In genomic region chr19:3580156-3580955, GRCh38 we compare ENCODE assay signal across 1 cellular context.
TF ChIP-seq lines count a peak whose summit lies in the region.

No MANE protein-coding gene starts in this region.

TF ChIP-seq in K562, 482 proteins besides CTCF, POLR2A, EP300 and RAD21 (continued from another document and continues in another):
- TF ChIP-seq AFF1 (IDR thresholded peaks at IDR 0.05; ENCODE audit: low read depth in 1 of 2, partially characterized antibody in 2 of 2) (peak in 1 of 2 experiments; percentile 46), NR2C1 (IDR thresholded peaks at IDR 0.05) (no peak), NR2C1 (tag; IDR thresholded peaks at IDR 0.05) (peak; percentile 34; the same call in 1 of the 2 replicates), RFX1 (IDR thresholded peaks at IDR 0.05) (no peak), TBL1XR1 (IDR thresholded peaks at IDR 0.05; ENCODE audit: low read length in 2 of 2) (no peak), ZNF696 (CRISPR knock-in tag; conservative IDR thresholded peaks at IDR 0.05) (no peak), SNIP1 (IDR thresholded peaks at IDR 0.05; ENCODE audit: low read depth) (no peak), EGR1 (conservative IDR thresholded peaks at IDR 0.05) (no peak), CHD2 (IDR thresholded peaks at IDR 0.05; ENCODE audit: low read depth, low read length) (no peak), NEUROD1 (IDR thresholded peaks at IDR 0.05; ENCODE audit: borderline replicate concordance, low read depth, low read length, partially characterized antibody) (peak; percentile 57), ZKSCAN1 (IDR thresholded peaks at IDR 0.05; ENCODE audit: low read depth, low read length) (no peak), NFATC3 (IDR thresholded peaks at IDR 0.05) (peak; percentile 80; the same call in 1 of the 2 replicates), FUS (optimal IDR thresholded peaks at IDR 0.05; ENCODE audit: low read depth, low read length) (no peak), MAFF (IDR thresholded peaks at IDR 0.05; ENCODE audit: low read length) (0 out of 2 replicates have a peak, but pooled peaks have one; percentile 25), MAFG (tag; conservative IDR thresholded peaks at IDR 0.05) (peak; percentile 78), ZNF586 (CRISPR knock-in tag; conservative IDR thresholded peaks at IDR 0.05) (no peak), CEBPZ (IDR thresholded peaks at IDR 0.05; ENCODE audit: borderline replicate concordance, low read depth, low read length) (no peak), MAFK (IDR thresholded peaks at IDR 0.05; ENCODE audit: low read length) (peak; percentile 63; the same call in 1 of the 2 replicates), ELK3 (CRISPR knock-in tag; IDR thresholded peaks at IDR 0.05) (no peak), ZFP36 (IDR thresholded peaks at IDR 0.05; ENCODE audit: low read depth, low read length, partially characterized antibody) (no peak), HMGXB4 (CRISPR knock-in tag; IDR thresholded peaks at IDR 0.05) (no peak), CBX8 (IDR thresholded peaks at IDR 0.05; ENCODE audit: borderline replicate concordance, extremely low read depth, low read depth, low read length, poor library complexity, severe bottlenecking) (no peak), BDP1 (IDR thresholded peaks at IDR 0.05; ENCODE audit: insufficient read depth, insufficient read length) (no peak), CREBBP (IDR thresholded peaks at IDR 0.05; ENCODE audit: low read depth, low read length) (no peak), ETV6 (IDR thresholded peaks at IDR 0.05; ENCODE audit: borderline replicate concordance in 1 of 2, low read depth in 2 of 2, low read length in 1 of 2) (no peak), ETV6 (CRISPR knock-in tag; IDR thresholded peaks at IDR 0.05; ENCODE audit: borderline replicate concordance) (no peak), SP2 (IDR thresholded peaks at IDR 0.05; ENCODE audit: extremely low read depth, low read depth, low read length, poor library complexity, severe bottlenecking) (no peak), POU5F1 (IDR thresholded peaks at IDR 0.05; ENCODE audit: borderline replicate concordance, low read depth, low read length, partially characterized antibody) (no peak), TCFL5 (CRISPR knock-in tag; conservative IDR thresholded peaks at IDR 0.05) (no peak), ZNF57 (CRISPR knock-in tag; IDR thresholded peaks at IDR 0.05) (no peak), ZNF23 (CRISPR knock-in tag; IDR thresholded peaks at IDR 0.05) (no peak), OTX1 (CRISPR knock-in tag; IDR thresholded peaks at IDR 0.05) (no peak), MNT (conservative IDR thresholded peaks at IDR 0.05) (peak; percentile 52 to 74), E2F6 (IDR thresholded peaks at IDR 0.05; ENCODE audit: borderline replicate concordance in 1 of 2, extremely low read depth in 1 of 2, insufficient read depth in 1 of 2, insufficient read length in 1 of 2, low read depth in 1 of 2, low read length in 1 of 2, poor library complexity in 1 of 2, severe bottlenecking in 1 of 2) (no peak), FOS (IDR thresholded peaks at IDR 0.05; ENCODE audit: extremely low read depth, insufficient read length) (peak; percentile 41), E2F1 (CRISPR knock-in tag; IDR thresholded peaks at IDR 0.05) (no peak), NUFIP1 (IDR thresholded peaks at IDR 0.05; ENCODE audit: partially characterized antibody) (no peak), PBX2 (CRISPR knock-in tag; IDR thresholded peaks at IDR 0.05; ENCODE audit: low read depth) (no peak), PBX2 (tag; conservative IDR thresholded peaks at IDR 0.05; ENCODE audit: low read depth) (peak; percentile 52), E2F5 (CRISPR knock-in tag; IDR thresholded peaks at IDR 0.05) (no peak), HLTF (IDR thresholded peaks at IDR 0.05) (no peak), FOSL1 (tag; conservative IDR thresholded peaks at IDR 0.05) (peak; percentile 97), PURB (CRISPR knock-in tag; IDR thresholded peaks at IDR 0.05; ENCODE audit: low read depth) (no peak), ZSCAN29 (IDR thresholded peaks at IDR 0.05) (peak; percentile 79; the same call in 1 of the 2 replicates), ZNF146 (CRISPR knock-in tag; IDR thresholded peaks at IDR 0.05; ENCODE audit: unreplicated experiment) (no peak), XRCC3 (IDR thresholded peaks at IDR 0.05) (no peak), IRF1 (CRISPR knock-in tag; IDR thresholded peaks at IDR 0.05; ENCODE audit: borderline replicate concordance) (no peak), TOE1 (IDR thresholded peaks at IDR 0.05; ENCODE audit: borderline replicate concordance) (peak; percentile 41; the same call in 1 of the 2 replicates), TOE1 (CRISPR knock-in tag; IDR thresholded peaks at IDR 0.05; ENCODE audit: borderline replicate concordance, low read depth) (no peak)
